19 cellular contexts compared by ENCODE assay signal in the genomic region with DNA sequence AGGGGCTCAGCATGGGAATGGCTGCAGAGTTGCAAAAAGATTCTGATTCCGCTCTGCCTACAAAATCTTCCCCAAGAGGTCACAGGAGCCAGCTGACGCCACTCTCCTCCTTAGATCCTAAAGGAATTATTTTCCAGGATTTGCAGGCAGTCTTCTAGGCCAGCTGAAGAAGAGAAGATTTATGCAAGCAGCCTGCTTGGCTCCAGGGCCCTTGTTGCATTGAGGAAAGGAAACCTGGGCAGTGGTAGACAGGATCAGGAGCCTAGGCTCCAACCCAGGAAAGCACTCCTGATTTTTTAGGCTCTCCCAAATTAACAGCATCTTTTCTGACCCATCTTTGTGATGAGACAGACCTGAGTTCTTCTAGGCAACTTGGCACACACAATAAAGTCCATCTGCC.
"Had no signal": no experiment of that assay in that cellular context is flagged by ENCODE, and none has a peak within 500 bp of the region (broad histone marks: within the 10 kb centered on the region; RNA-seq: fewer than 3 reads in every experiment).

No MANE protein-coding gene starts in this region.

- H3K4me1 ChIP-seq: ascending aorta, heart left ventricle, tibial nerve, uterus had no signal

- ATAC-seq: heart left ventricle; left lobe of liver; mucosa of descending colon; naive thymus-derived CD4-positive, alpha-beta T cell had no signal

- H3K4me3 ChIP-seq: ascending aorta, heart left ventricle, mucosa of descending colon, tibial nerve, uterus had no signal

- H3K27me3 ChIP-seq: ascending aorta, heart left ventricle, tibial nerve, uterus had no signal

- H3K27me3 Mint-ChIP-seq: dendritic cell treated with granulocyte-macrophage colony-stimulating factor and Interleukin-4, amounts not matched to agents 40 ng/mL and 50 ng/mL, for 4 days had no signal

- H3K36me3 ChIP-seq: ascending aorta, heart left ventricle, tibial nerve, uterus had no signal

- H3K4me1 Mint-ChIP-seq: activated naive CD4-positive, alpha-beta T cell treated with anti-CD3 and anti-CD28 coated beads, Interleukin-2, amount 10 ng/mL, durations not matched to agents 7 days and 5 days; naive thymus-derived CD4-positive, alpha-beta T cell had no signal

- FAIRE-seq: bronchial epithelial cell, frontal cortex had no signal

- H3K36me3 Mint-ChIP-seq: activated naive CD4-positive, alpha-beta T cell treated with anti-CD3 and anti-CD28 coated beads, Interleukin-2, amount 10 ng/mL, durations not matched to agents 7 days and 5 days; naive thymus-derived CD4-positive, alpha-beta T cell had no signal

- H3K27ac ChIP-seq: ascending aorta, heart left ventricle, tibial nerve, uterus had no signal

- DNase-seq: activated CD4-positive, alpha-beta T cell treated with anti-CD3 and anti-CD28 coated beads, Interleukin-2, amount 50 U/mL, for 48 hours; activated naive CD4-positive, alpha-beta T cell treated with anti-CD3 and anti-CD28 coated beads, Interleukin-2, amount 10 ng/mL, durations not matched to agents 7 days and 5 days; activated T-cell treated with anti-CD3 and anti-CD28 coated beads, Interleukin-2, amount 50 U/mL, for 1 hour; heart left ventricle; mucosa of descending colon; naive thymus-derived CD4-positive, alpha-beta T cell; occipital lobe; stimulated activated CD4-positive, alpha-beta T cell treated with anti-CD3 and anti-CD28 coated beads, Interleukin-4, amount 100 ng/mL, for 4 hours; stimulated activated CD8-positive, alpha-beta memory T cell treated with anti-CD3 and anti-CD28 coated beads, Interleukin-4, amount 100 ng/mL, for 48 hours; stimulated activated naive CD4-positive, alpha-beta T cell treated with Interleukin-2 at 50 U/mL for 16 hours; substantia nigra; uterus had no signal

- H3K27ac Mint-ChIP-seq: activated naive CD4-positive, alpha-beta T cell treated with anti-CD3 and anti-CD28 coated beads, Interleukin-2, amount 10 ng/mL, durations not matched to agents 7 days and 5 days; activated T-helper 2 cell treated with anti-CD3 and anti-CD28 coated beads, Interferon-gamma antibody, Interleukin-2, Interleukin-4, amounts not matched to agents 10 μg/mL and 5 μg/mL and 100 μg/mL, durations not matched to agents 14 hours and 24 hours and 36 hours; dendritic cell treated with granulocyte-macrophage colony-stimulating factor and Interleukin-4, amounts not matched to agents 40 ng/mL and 50 ng/mL, for 4 days; naive thymus-derived CD4-positive, alpha-beta T cell had no signal

- H3K4me3 Mint-ChIP-seq: activated naive CD4-positive, alpha-beta T cell treated with anti-CD3 and anti-CD28 coated beads, Interleukin-2, amount 10 ng/mL, durations not matched to agents 7 days and 5 days; dendritic cell treated with granulocyte-macrophage colony-stimulating factor and Interleukin-4, amounts not matched to agents 40 ng/mL and 50 ng/mL, for 4 days; naive thymus-derived CD4-positive, alpha-beta T cell had no signal

- H3K9me3 Mint-ChIP-seq: activated naive CD4-positive, alpha-beta T cell treated with anti-CD3 and anti-CD28 coated beads, Interleukin-2, amount 10 ng/mL, durations not matched to agents 7 days and 5 days; activated T-helper 2 cell treated with anti-CD3 and anti-CD28 coated beads, Interferon-gamma antibody, Interleukin-2, Interleukin-4, amounts not matched to agents 10 μg/mL and 5 μg/mL and 100 μg/mL, durations not matched to agents 14 hours and 24 hours and 36 hours; dendritic cell treated with granulocyte-macrophage colony-stimulating factor and Interleukin-4, amounts not matched to agents 40 ng/mL and 50 ng/mL, for 4 days had no signal

- H3K9me3 ChIP-seq: ascending aorta, heart left ventricle, mucosa of descending colon, tibial nerve, uterus had no signal
